In genomic region chr6:96926425-96926824, GRCh38 we compare ENCODE assay signal across 1 cellular context.
TF ChIP-seq lines count a peak whose summit lies in the region.

No MANE protein-coding gene starts in this region.

TF ChIP-seq in K562, 482 proteins besides CTCF, POLR2A, EP300 and RAD21 (continued from another document and continues in another):
- TF ChIP-seq ZBTB17 (CRISPR knock-in tag; IDR thresholded peaks at IDR 0.05) (no peak), FOXA1 (IDR thresholded peaks at IDR 0.05; ENCODE audit: borderline replicate concordance) (no peak), DDX20 (tag; IDR thresholded peaks at IDR 0.05; ENCODE audit: low read depth) (no peak), ZNF592 (IDR thresholded peaks at IDR 0.05) (peak; percentile 88), THRAP3 (IDR thresholded peaks at IDR 0.05; ENCODE audit: borderline replicate concordance) (no peak), SIRT6 (IDR thresholded peaks at IDR 0.05; ENCODE audit: low read depth, low read length) (no peak), ZNF253 (CRISPR knock-in tag; conservative IDR thresholded peaks at IDR 0.05) (no peak), SRSF3 (IDR thresholded peaks at IDR 0.05; ENCODE audit: insufficient read depth, low read length) (no peak), ETS1 (conservative IDR thresholded peaks at IDR 0.05; ENCODE audit: control insufficient read depth, low read depth, low read length) (no peak), HNRNPH1 (optimal IDR thresholded peaks at IDR 0.05; ENCODE audit: low read depth, low read length) (no peak), FOXP1 (CRISPR knock-in tag; IDR thresholded peaks at IDR 0.05) (no peak), YY1 (IDR thresholded peaks at IDR 0.05; ENCODE audit: borderline replicate concordance in 1 of 3, control insufficient read depth in 1 of 3, extremely low read depth in 1 of 3, insufficient read depth in 3 of 3, insufficient read length in 1 of 3, insufficient replicate concordance in 2 of 3, low read depth in 1 of 3, low read length in 2 of 3) (no peak), SRSF7 (optimal IDR thresholded peaks at IDR 0.05; ENCODE audit: low read depth, low read length) (no peak), ASH1L (IDR thresholded peaks at IDR 0.05; ENCODE audit: borderline replicate concordance, low read depth, partially characterized antibody) (no peak), CHD7 (IDR thresholded peaks at IDR 0.05; ENCODE audit: low read depth, low read length) (no peak), GATAD2B (IDR thresholded peaks at IDR 0.05; ENCODE audit: borderline replicate concordance) (peak; percentile 48; the same call in 1 of the 2 replicates), ZMIZ1 (IDR thresholded peaks at IDR 0.05; ENCODE audit: low read depth in 2 of 2, low read length in 2 of 2) (0 out of 4 replicates have a peak, but pooled peaks of 1 of the 2 experiments have one; percentile 41), NFXL1 (CRISPR knock-in tag; IDR thresholded peaks at IDR 0.05) (no peak), CBFA2T2 (conservative IDR thresholded peaks at IDR 0.05) (peak; percentile 85), MNT (conservative IDR thresholded peaks at IDR 0.05) (peak; percentile 78 to 89), SMAD4 (CRISPR knock-in tag; conservative IDR thresholded peaks at IDR 0.05) (peak; percentile 91), DNMT1 (IDR thresholded peaks at IDR 0.05) (no peak), ZNF354B (CRISPR knock-in tag; IDR thresholded peaks at IDR 0.05) (no peak), ATF4 (CRISPR knock-in tag; IDR thresholded peaks at IDR 0.05) (peak; percentile 45; the same call in 1 of the 2 replicates), TOE1 (IDR thresholded peaks at IDR 0.05; ENCODE audit: borderline replicate concordance) (0 out of 2 replicates have a peak, but pooled peaks have one; percentile 33), TOE1 (CRISPR knock-in tag; IDR thresholded peaks at IDR 0.05; ENCODE audit: borderline replicate concordance, low read depth) (no peak), ARID3B (CRISPR knock-in tag; IDR thresholded peaks at IDR 0.05; ENCODE audit: borderline replicate concordance) (no peak), CREBBP (IDR thresholded peaks at IDR 0.05; ENCODE audit: low read depth, low read length) (no peak)
